In genomic region chr18:34738173-34738894, GRCh38 we compare ENCODE assay signal across 11 cellular contexts. TPM values are rescaled to one million over a fixed set of nuclear protein-coding genes. Genes with fewer than 3 reads are reported as not detected.
DNase-seq lines count a peak whose midpoint lies in the region; ATAC-seq, FAIRE-seq and TF ChIP-seq lines count a peak whose summit lies in the region.
"Had no signal": no experiment of that assay in that cellular context is flagged by ENCODE, and none has a peak within 500 bp of the region (broad histone marks: within the 10 kb centered on the region; RNA-seq: fewer than 3 reads in every experiment).

No MANE protein-coding gene starts in this region.

- H3K27ac ChIP-seq in neuronal stem cell (replicated peaks; ENCODE audit: low read length) (no peak overlapping the region), OCI-LY7 (ENCODE audit: low read depth, low read length, poor library complexity, severe bottlenecking) (no peak overlapping the region)
- H3K27ac ChIP-seq: lower lobe of right lung had no signal

- no peak overlapping the region for H3K9ac ChIP-seq in neuronal stem cell (ENCODE audit: low read depth, low read length, poor library complexity)

- no peaks in the 10 kb centered on the region for H3K9me2 ChIP-seq in OCI-LY7 (ENCODE audit: insufficient read depth, low read length)

- DNase-seq in Daoy (ENCODE audit: low read depth) (peak; percentile 53), RCC 7860 (ENCODE audit: low spot score) (peak; percentile 19), fibroblast of gingiva (ENCODE audit: low read depth) (peak; percentile 12), neuronal stem cell (ENCODE audit: low spot score) (peak; percentile 20), NCI-H524 treated with DMSO at 0.1 percent for 48 hours (lab: John Stamatoyannopoulos, UW) (no peak), OCI-LY7 (ENCODE audit: low spot score) (no peak), NOMO-1 treated with DMSO at 0.1 percent for 48 hours (lab: John Stamatoyannopoulos, UW; ENCODE audit: unreplicated experiment) (no peak)
- DNase-seq: lower lobe of right lung, NCI-H2227 treated with DMSO at 0.1 percent for 48 hours, small intestine had no signal

- no peak overlapping the region for H4K8ac ChIP-seq in neuronal stem cell (ENCODE audit: low read depth, low read length)

- H3K4me3 ChIP-seq in neuronal stem cell (ENCODE audit: low read length in 2 of 2) (no peak overlapping the region), OCI-LY7 (ENCODE audit: low read depth, low read length, poor library complexity, severe bottlenecking) (no peak overlapping the region)
- H3K4me3 ChIP-seq: lower lobe of right lung had no signal

- H3K9me3 Mint-ChIP-seq in stimulated activated memory B cell treated with anti-CD40 and anti-IgM and Interleukin-4, amounts not matched to agents 10 μg/mL and 1 μg/mL and 100 μg/mL, for 72 hours: no peaks in the 10 kb centered on the region

- BruUV-seq in OCI-LY7 (replicated peaks; lab: Mats Ljungman, UMichigan): no TSS peak

- no peaks in the 10 kb centered on the region for H3K79me1 ChIP-seq in neuronal stem cell (ENCODE audit: low read depth, low read length)

- intact Hi-C loops in OCI-LY7 (cut with micrococcal nuclease; ENCODE audit: unreplicated experiment): no loop called here

- H2AK5ac ChIP-seq in neuronal stem cell (ENCODE audit: low read depth, low read length): no peak overlapping the region

- no peak overlapping the region for H3K4me3 Mint-ChIP-seq in stimulated activated memory B cell treated with anti-CD40 and anti-IgM and Interleukin-4, amounts not matched to agents 10 μg/mL and 1 μg/mL and 100 μg/mL, for 72 hours

- POLR2A ChIA-PET in OCI-LY7 (lab: Charles Lee): interaction anchor here (0.5 kb wide), 1 partner anchor 413 kb away, joined by 3 read pairs; no protein-coding TSS in a partner anchor

- no peak for TF ChIP-seq CTCF in OCI-LY7 (conservative IDR thresholded peaks at IDR 0.05; ENCODE audit: low read length)

- no peak overlapping the region for H2BK12ac ChIP-seq in neuronal stem cell (ENCODE audit: low read length)

- H2BK120ac ChIP-seq in neuronal stem cell (ENCODE audit: low read depth, low read length): no peak overlapping the region

- no peaks in the 10 kb centered on the region for H4K20me1 ChIP-seq in OCI-LY7 (ENCODE audit: insufficient read depth, low read length)

- FAIRE-seq in RCC 7860 (lab: Jason Lieb, UNC): peak; percentile 4
- FAIRE-seq: small intestine had no signal

- H3K27me3 ChIP-seq in neuronal stem cell (ENCODE audit: control insufficient read depth in 3 of 3, insufficient read depth in 3 of 3, low read depth in 1 of 3, low read length in 3 of 3): no peaks in the 10 kb centered on the region

- no CpG with 5 or more reads among the region's 9 CpGs for WGBS in neuronal stem cell (ENCODE audit: extremely low coverage in 2 of 2, insufficient read length in 2 of 2, insufficient replicate concordance in 1 of 2), 2 donors

- H3K4me1 ChIP-seq in neuronal stem cell (ENCODE audit: control insufficient read depth in 2 of 2, insufficient read depth in 1 of 2, low read depth in 1 of 2, low read length in 2 of 2): peaks cover 0 to 8% of the 10 kb centered on the region in 2 donors
- H3K4me1 ChIP-seq in OCI-LY7 (ENCODE audit: insufficient read depth, low read length, poor library complexity, severe bottlenecking): no peaks in the 10 kb centered on the region
- H3K4me1 ChIP-seq: lower lobe of right lung had no signal

- H3K4ac ChIP-seq in neuronal stem cell (ENCODE audit: low read length): no peak overlapping the region

- no peak overlapping the region for H3K14ac ChIP-seq in neuronal stem cell (ENCODE audit: low read length)

- no peak overlapping the region for H3K27ac Mint-ChIP-seq in stimulated activated memory B cell treated with anti-CD40 and anti-IgM and Interleukin-4, amounts not matched to agents 10 μg/mL and 1 μg/mL and 100 μg/mL, for 72 hours

- H3K27me3 Mint-ChIP-seq in stimulated activated memory B cell treated with anti-CD40 and anti-IgM and Interleukin-4, amounts not matched to agents 10 μg/mL and 1 μg/mL and 100 μg/mL, for 72 hours: no peaks in the 10 kb centered on the region

- no peak overlapping the region for H3K18ac ChIP-seq in neuronal stem cell (ENCODE audit: low read length)

- no peaks in the 10 kb centered on the region for H3K4me1 Mint-ChIP-seq in stimulated activated memory B cell treated with anti-CD40 and anti-IgM and Interleukin-4, amounts not matched to agents 10 μg/mL and 1 μg/mL and 100 μg/mL, for 72 hours

- no peak overlapping the region for H2BK5ac ChIP-seq in neuronal stem cell (ENCODE audit: low read length)

- H2AFZ ChIP-seq in neuronal stem cell (ENCODE audit: low read length): no peak overlapping the region
- no peak overlapping the region for H2AFZ ChIP-seq in OCI-LY7 (ENCODE audit: low read length)

- no peaks in the 10 kb centered on the region for H3K36me3 ChIP-seq in neuronal stem cell (replicated peaks in 1 of 2; ENCODE audit: control insufficient read depth in 2 of 2, insufficient read depth in 2 of 2, low read length in 2 of 2)
- no peaks in the 10 kb centered on the region for H3K36me3 ChIP-seq in OCI-LY7 (ENCODE audit: insufficient read depth, low read length)
- H3K36me3 ChIP-seq: lower lobe of right lung had no signal

- no peaks in the 10 kb centered on the region for H3K36me3 Mint-ChIP-seq in stimulated activated memory B cell treated with anti-CD40 and anti-IgM and Interleukin-4, amounts not matched to agents 10 μg/mL and 1 μg/mL and 100 μg/mL, for 72 hours

- H3K4me2 ChIP-seq in neuronal stem cell (ENCODE audit: insufficient read depth, low read length, poor library complexity, severe bottlenecking) (no peak overlapping the region), OCI-LY7 (ENCODE audit: low read length) (no peak overlapping the region)

- no peak overlapping the region for H3K23ac ChIP-seq in neuronal stem cell (ENCODE audit: low read depth, low read length, poor library complexity)

- CTCF ChIA-PET in OCI-LY7 (lab: Charles Lee; ENCODE audit: unreplicated experiment): no interaction called here

- no peak for ATAC-seq in stimulated activated memory B cell treated with anti-CD40 and anti-IgM and Interleukin-4, amounts not matched to agents 10 μg/mL and 1 μg/mL and 100 μg/mL, for 72 hours

- no peak overlapping the region for H4K91ac ChIP-seq in neuronal stem cell (ENCODE audit: low read depth, low read length, poor library complexity)

- no peaks in the 10 kb centered on the region for H3K9me3 ChIP-seq in neuronal stem cell (replicated peaks in 1 of 2; ENCODE audit: control insufficient read depth in 2 of 2, insufficient read depth in 1 of 2, low read depth in 1 of 2, low read length in 2 of 2)
- no peaks in the 10 kb centered on the region for H3K9me3 ChIP-seq in OCI-LY7 (ENCODE audit: low read length)
- H3K9me3 ChIP-seq: lower lobe of right lung had no signal

- no peak overlapping the region for H2BK15ac ChIP-seq in neuronal stem cell (ENCODE audit: low read length)

- H3K79me2 ChIP-seq in OCI-LY7 (ENCODE audit: insufficient read depth, low read depth, low read length): no peaks in the 10 kb centered on the region

RNA-seq across cellular contexts. Expression of gene DTNA, which starts 28.2 kb away (rescaled TPM):
- 12.1 and 14.3 TPM in 2 replicates for total RNA-seq in Daoy (2014; rRNA removed; shearing (Covaris generic))
- polyA plus RNA-seq in neuronal stem cell (2013, experiment 1 of 2): 46.3 TPM
- polyA plus RNA-seq in neuronal stem cell (2013, experiment 2 of 2): 49.3 TPM
- 0.16 TPM in 1 of 2 replicates, not detected in the other for total RNA-seq in OCI-LY7 (2014; rRNA removed; shearing (Covaris generic))
- not detected in 2 replicates for total RNA-seq in OCI-LY7 (2022)

Comparison
In these comparisons a context has a peak if more than half of its experiments do, and no peak if none do; other contexts are left out.
1. DNase-seq: peak in Daoy (single experiment), RCC 7860 (single experiment), fibroblast of gingiva (single experiment) and neuronal stem cell (single experiment); none in NCI-H524 treated with DMSO at 0.1 percent for 48 hours (single experiment), OCI-LY7 (single experiment) and NOMO-1 treated with DMSO at 0.1 percent for 48 hours (single experiment).
2. RNA of gene DTNA, which starts 28.2 kb away (total RNA-seq): 12.1 to 14.3 TPM in Daoy; 0.16 TPM in OCI-LY7; every median in the first group is over 10 times any median in the second.